In genomic region chr1:241079018-241079417, GRCh38 we compare ENCODE assay signal across 2 cellular contexts.
TF ChIP-seq lines count a peak whose summit lies in the region.

No MANE protein-coding gene starts in this region.

TF ChIP-seq in GM23338, 12 proteins besides CTCF, POLR2A, EP300 and RAD21 (continued from another document):
- TF ChIP-seq, protein P1, sequence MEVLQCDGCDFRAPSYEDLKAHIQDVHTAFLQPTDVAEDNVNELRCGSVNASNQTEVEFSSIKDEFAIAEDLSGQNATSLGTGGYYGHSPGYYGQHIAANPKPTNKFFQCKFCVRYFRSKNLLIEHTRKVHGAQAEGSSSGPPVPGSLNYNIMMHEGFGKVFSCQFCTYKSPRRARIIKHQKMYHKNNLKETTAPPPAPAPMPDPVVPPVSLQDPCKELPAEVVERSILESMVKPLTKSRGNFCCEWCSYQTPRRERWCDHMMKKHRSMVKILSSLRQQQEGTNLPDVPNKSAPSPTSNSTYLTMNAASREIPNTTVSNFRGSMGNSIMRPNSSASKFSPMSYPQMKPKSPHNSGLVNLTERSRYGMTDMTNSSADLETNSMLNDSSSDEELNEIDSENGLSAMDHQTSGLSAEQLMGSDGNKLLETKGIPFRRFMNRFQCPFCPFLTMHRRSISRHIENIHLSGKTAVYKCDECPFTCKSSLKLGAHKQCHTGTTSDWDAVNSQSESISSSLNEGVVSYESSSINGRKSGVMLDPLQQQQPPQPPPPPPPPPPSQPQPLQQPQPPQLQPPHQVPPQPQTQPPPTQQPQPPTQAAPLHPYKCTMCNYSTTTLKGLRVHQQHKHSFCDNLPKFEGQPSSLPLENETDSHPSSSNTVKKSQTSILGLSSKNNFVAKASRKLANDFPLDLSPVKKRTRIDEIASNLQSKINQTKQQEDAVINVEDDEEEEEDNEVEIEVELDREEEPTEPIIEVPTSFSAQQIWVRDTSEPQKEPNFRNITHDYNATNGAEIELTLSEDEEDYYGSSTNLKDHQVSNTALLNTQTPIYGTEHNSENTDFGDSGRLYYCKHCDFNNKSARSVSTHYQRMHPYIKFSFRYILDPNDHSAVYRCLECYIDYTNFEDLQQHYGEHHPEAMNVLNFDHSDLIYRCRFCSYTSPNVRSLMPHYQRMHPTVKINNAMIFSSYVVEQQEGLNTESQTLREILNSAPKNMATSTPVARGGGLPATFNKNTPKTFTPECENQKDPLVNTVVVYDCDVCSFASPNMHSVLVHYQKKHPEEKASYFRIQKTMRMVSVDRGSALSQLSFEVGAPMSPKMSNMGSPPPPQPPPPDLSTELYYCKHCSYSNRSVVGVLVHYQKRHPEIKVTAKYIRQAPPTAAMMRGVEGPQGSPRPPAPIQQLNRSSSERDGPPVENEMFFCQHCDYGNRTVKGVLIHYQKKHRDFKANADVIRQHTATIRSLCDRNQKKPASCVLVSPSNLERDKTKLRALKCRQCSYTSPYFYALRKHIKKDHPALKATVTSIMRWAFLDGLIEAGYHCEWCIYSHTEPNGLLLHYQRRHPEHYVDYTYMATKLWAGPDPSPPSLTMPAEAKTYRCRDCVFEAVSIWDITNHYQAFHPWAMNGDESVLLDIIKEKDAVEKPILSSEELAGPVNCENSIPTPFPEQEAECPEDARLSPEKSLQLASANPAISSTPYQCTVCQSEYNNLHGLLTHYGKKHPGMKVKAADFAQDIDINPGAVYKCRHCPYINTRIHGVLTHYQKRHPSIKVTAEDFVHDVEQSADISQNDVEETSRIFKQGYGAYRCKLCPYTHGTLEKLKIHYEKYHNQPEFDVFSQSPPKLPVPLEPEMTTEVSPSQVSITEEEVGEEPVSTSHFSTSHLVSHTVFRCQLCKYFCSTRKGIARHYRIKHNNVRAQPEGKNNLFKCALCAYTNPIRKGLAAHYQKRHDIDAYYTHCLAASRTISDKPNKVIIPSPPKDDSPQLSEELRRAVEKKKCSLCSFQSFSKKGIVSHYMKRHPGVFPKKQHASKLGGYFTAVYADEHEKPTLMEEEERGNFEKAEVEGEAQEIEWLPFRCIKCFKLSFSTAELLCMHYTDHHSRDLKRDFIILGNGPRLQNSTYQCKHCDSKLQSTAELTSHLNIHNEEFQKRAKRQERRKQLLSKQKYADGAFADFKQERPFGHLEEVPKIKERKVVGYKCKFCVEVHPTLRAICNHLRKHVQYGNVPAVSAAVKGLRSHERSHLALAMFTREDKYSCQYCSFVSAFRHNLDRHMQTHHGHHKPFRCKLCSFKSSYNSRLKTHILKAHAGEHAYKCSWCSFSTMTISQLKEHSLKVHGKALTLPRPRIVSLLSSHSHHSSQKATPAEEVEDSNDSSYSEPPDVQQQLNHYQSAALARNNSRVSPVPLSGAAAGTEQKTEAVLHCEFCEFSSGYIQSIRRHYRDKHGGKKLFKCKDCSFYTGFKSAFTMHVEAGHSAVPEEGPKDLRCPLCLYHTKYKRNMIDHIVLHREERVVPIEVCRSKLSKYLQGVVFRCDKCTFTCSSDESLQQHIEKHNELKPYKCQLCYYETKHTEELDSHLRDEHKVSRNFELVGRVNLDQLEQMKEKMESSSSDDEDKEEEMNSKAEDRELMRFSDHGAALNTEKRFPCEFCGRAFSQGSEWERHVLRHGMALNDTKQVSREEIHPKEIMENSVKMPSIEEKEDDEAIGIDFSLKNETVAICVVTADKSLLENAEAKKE (CRISPR knock-in tag; IDR thresholded peaks at IDR 0.05) = no peak
- TF ChIP-seq REST (IDR thresholded peaks at IDR 0.05; ENCODE audit: unreplicated experiment) = no peak
- TF ChIP-seq ZNF331 (CRISPR knock-in tag; IDR thresholded peaks at IDR 0.05; ENCODE audit: low read depth) = no peak
- no peak for TF ChIP-seq EZH2phosphoT487 (IDR thresholded peaks at IDR 0.05; ENCODE audit: unreplicated experiment)
- no peak for TF ChIP-seq ETS1 (IDR thresholded peaks at IDR 0.05)

TF ChIP-seq in neural cell, 6 proteins besides CTCF, POLR2A, EP300 and RAD21 (continued from another document):
- peak; percentile 86 for TF ChIP-seq REST (IDR thresholded peaks at IDR 0.05; ENCODE audit: borderline replicate concordance)
- TF ChIP-seq EZH2 (IDR thresholded peaks at IDR 0.05; ENCODE audit: borderline replicate concordance, insufficient read depth, low read length, poor library complexity, severe bottlenecking) = no peak
